In the genomic region with DNA sequence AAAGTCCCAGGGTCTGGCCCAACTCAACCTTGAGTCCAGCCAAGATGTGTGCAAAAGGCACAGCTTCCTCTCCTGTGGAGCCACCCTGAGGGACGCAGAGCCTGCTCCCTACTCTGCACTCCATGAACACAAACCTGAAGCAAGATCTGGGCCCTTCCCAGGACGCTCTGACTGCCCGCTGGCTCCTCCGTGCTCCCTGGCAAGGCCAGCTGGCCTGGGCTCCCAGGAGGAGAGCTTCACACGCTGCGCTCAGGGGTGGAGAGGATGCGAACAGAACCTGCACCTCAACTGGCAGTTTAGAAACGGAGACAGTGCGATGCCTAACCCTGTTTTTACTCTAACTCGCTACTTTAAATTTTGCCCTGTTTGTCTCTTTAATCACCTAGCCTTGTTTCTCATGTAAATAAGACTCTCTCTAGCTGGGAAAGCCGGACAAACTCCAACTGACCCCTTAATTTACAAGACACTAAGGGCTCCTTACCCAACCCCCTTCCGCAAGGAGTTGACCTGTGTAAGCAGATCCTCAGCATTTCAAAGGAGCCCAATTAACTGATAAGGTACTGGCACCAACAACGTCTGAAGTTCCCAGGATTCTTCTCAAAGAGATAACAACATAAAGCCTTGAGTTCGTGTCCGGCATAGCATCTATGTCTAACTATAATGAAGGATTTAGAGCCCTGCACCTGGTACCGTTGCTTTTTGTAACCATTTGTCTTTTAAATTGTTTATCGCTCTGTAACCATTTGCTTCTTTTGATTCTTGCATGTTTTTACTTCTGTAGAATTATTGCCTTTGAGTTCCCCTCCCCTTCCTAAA, we compare ENCODE assay signal across 7 cellular contexts. TPM values are rescaled to one million over a fixed set of nuclear protein-coding genes. Genes with fewer than 3 reads are reported as not detected.
DNase-seq lines count a peak whose midpoint lies in the region; ATAC-seq, FAIRE-seq and TF ChIP-seq lines count a peak whose summit lies in the region.
"Not testable (repeated sequence)": the region's sequence is repeated elsewhere in the genome, so short reads cannot be mapped to it uniquely, and the experiment has no call there.

No MANE protein-coding gene starts in this region.

- in situ Hi-C loops in Panc1 (cut with HindIII; ENCODE audit: low pct_unique_long_range_greater_than_20kb, low sequenced_read_pairs), result not testable (repeated sequence)

- DNase-seq in ELF-1 (ENCODE audit: low read depth, low spot score) (peak; percentile 78), iPS DF 4.7 (ENCODE audit: extremely low read depth, low spot score) (peak; percentile 9), kidney (peak; percentile 29)
- DNase-seq in Panc1 (ENCODE audit: low read depth, low spot score); neural crest cell (ENCODE audit: low read depth, low spot score): not testable (repeated sequence)

- intact Hi-C loops in Panc1 (cut with micrococcal nuclease; ENCODE audit: unreplicated experiment); dendritic cell treated with granulocyte-macrophage colony-stimulating factor and Interleukin-4, amounts not matched to agents 40 ng/mL and 50 ng/mL, for 4 days (cut with micrococcal nuclease): not testable (repeated sequence)
- intact Hi-C loops in kidney (cut with DNase I), result loop anchor here (10.0 kb wide), 1 partner anchor 59 kb away; no protein-coding TSS in a partner anchor

- CTCF ChIA-PET in Panc1 (lab: Charles Lee), result not testable (repeated sequence)

- not testable (repeated sequence) for H3K9me3 Mint-ChIP-seq in dendritic cell treated with granulocyte-macrophage colony-stimulating factor and Interleukin-4, amounts not matched to agents 40 ng/mL and 50 ng/mL, for 4 days; neural crest cell

- not testable (repeated sequence) for TF ChIP-seq CTCF in Panc1 (IDR thresholded peaks at IDR 0.05); kidney (IDR thresholded peaks at IDR 0.05; ENCODE audit: borderline replicate concordance, extremely low read depth, insufficient read depth); neural crest cell (conservative IDR thresholded peaks at IDR 0.05)

- not testable (repeated sequence) for H3K27me3 Mint-ChIP-seq in dendritic cell treated with granulocyte-macrophage colony-stimulating factor and Interleukin-4, amounts not matched to agents 40 ng/mL and 50 ng/mL, for 4 days; neural crest cell (ENCODE audit: low read depth)

- not testable (repeated sequence) for H3K9me3 ChIP-seq in HUES6 (ENCODE audit: control insufficient read depth, insufficient read depth, low read depth, low read length); Panc1 (ENCODE audit: control insufficient read depth, insufficient read depth, low read depth, low read length); kidney (ENCODE audit: control insufficient read depth in 1 of 2, low read length in 2 of 2)

- H3K27me3 ChIP-seq in HUES6 (ENCODE audit: control insufficient read depth, insufficient read depth, low read length), result peaks cover 93% of the 10 kb centered on the region
- not testable (repeated sequence) for H3K27me3 ChIP-seq in Panc1 (ENCODE audit: control insufficient read depth, insufficient read depth, low read length)

- H3K4me3 ChIP-seq in HUES6 (ENCODE audit: low read depth, low read length), result peak overlapping the region; percentile 48
- H3K4me3 ChIP-seq in Panc1 (ENCODE audit: low read depth in 2 of 2, low read length in 2 of 2); kidney (ENCODE audit: low read length in 2 of 2): not testable (repeated sequence)

- H3K27ac Mint-ChIP-seq in dendritic cell treated with granulocyte-macrophage colony-stimulating factor and Interleukin-4, amounts not matched to agents 40 ng/mL and 50 ng/mL, for 4 days, result peak overlapping the region; percentile 7
- peak overlapping the region; percentile 38 for H3K27ac Mint-ChIP-seq in neural crest cell (ENCODE audit: unreplicated experiment)

- H3K36me3 ChIP-seq in HUES6 (ENCODE audit: control insufficient read depth, insufficient read depth, low read length), result peaks cover 32% of the 10 kb centered on the region
- not testable (repeated sequence) for H3K36me3 ChIP-seq in Panc1 (ENCODE audit: control insufficient read depth, insufficient read depth, low read length)
- peaks cover 5 to 18% of the 10 kb centered on the region in 2 donors for H3K36me3 ChIP-seq in kidney (ENCODE audit: control insufficient read depth in 1 of 2, insufficient read depth in 2 of 2, low read length in 2 of 2)

- H3K9ac ChIP-seq in HUES6 (ENCODE audit: low read length), result peak overlapping the region; percentile 71
- H3K9ac ChIP-seq in kidney (ENCODE audit: low read length in 2 of 2), result not testable (repeated sequence)

- not testable (repeated sequence) for FAIRE-seq in kidney (lab: Jason Lieb, UNC)

- peaks cover 21% of the 10 kb centered on the region for H3K4me1 Mint-ChIP-seq in dendritic cell treated with granulocyte-macrophage colony-stimulating factor and Interleukin-4, amounts not matched to agents 40 ng/mL and 50 ng/mL, for 4 days (ENCODE audit: low read depth)
- not testable (repeated sequence) for H3K4me1 Mint-ChIP-seq in neural crest cell

- H3K4me3 Mint-ChIP-seq in dendritic cell treated with granulocyte-macrophage colony-stimulating factor and Interleukin-4, amounts not matched to agents 40 ng/mL and 50 ng/mL, for 4 days; neural crest cell: not testable (repeated sequence)

- TSS peak; percentile 55 for BruUV-seq in Panc1 (replicated peaks; lab: Mats Ljungman, UMichigan)

- peaks cover 72% of the 10 kb centered on the region for H3K36me3 Mint-ChIP-seq in dendritic cell treated with granulocyte-macrophage colony-stimulating factor and Interleukin-4, amounts not matched to agents 40 ng/mL and 50 ng/mL, for 4 days (ENCODE audit: low read depth)
- not testable (repeated sequence) for H3K36me3 Mint-ChIP-seq in neural crest cell (ENCODE audit: low read depth)

- POLR2A ChIA-PET in Panc1 (lab: Charles Lee), result not testable (repeated sequence)

- H3K27ac ChIP-seq in HUES6 (ENCODE audit: low read depth, low read length); Panc1 (ENCODE audit: low read length); kidney (ENCODE audit: low read depth in 2 of 2, low read length in 2 of 2): not testable (repeated sequence)

- ATAC-seq in Panc1, result 0 out of 2 replicates have a peak, but pooled peaks have one; percentile 25

- peaks cover 22% of the 10 kb centered on the region for H3K4me1 ChIP-seq in HUES6 (ENCODE audit: control insufficient read depth, insufficient read depth, low read length)
- H3K4me1 ChIP-seq in Panc1 (ENCODE audit: control insufficient read depth, insufficient read depth, low read length); kidney (ENCODE audit: control insufficient read depth in 1 of 2, insufficient read depth in 1 of 2, low read depth in 1 of 2, low read length in 2 of 2): not testable (repeated sequence)

RNA-seq across cellular contexts. Expression of a gene that starts 38.4 kb away (rescaled TPM):
- total RNA-seq in Panc1 (2021; ENCODE audit: unreplicated experiment), result 63.6 TPM
- polyA plus RNA-seq in Panc1 (2012; ENCODE audit: insufficient read length), result 59.2 TPM
- 79.4 TPM for total RNA-seq in kidney
- 46.7 TPM for polyA plus RNA-seq in kidney (ENCODE audit: insufficient read depth, low read depth, low replicate concordance)
- 47.5 and 50.3 TPM in 2 replicates for total RNA-seq in neural crest cell

RNA-seq across cellular contexts. Expression of a gene that starts 54.6 kb away (rescaled TPM):
- total RNA-seq in Panc1 (2021; ENCODE audit: unreplicated experiment) (581 TPM), kidney (85.7 TPM), neural crest cell (1.5 and 8.6 TPM in 2 replicates)
- polyA plus RNA-seq in Panc1 (2012; ENCODE audit: insufficient read length), result 1,387 TPM
- polyA plus RNA-seq in kidney (ENCODE audit: insufficient read depth, low read depth, low replicate concordance), result 28.8 TPM
